12 cellular contexts compared by ENCODE assay signal in genomic region chr19:50437862-50438449, GRCh38. TPM values are rescaled to one million over a fixed set of nuclear protein-coding genes. Genes with fewer than 3 reads are reported as not detected.
"Had no signal": no experiment of that assay in that cellular context is flagged by ENCODE, and none has a peak within 500 bp of the region (broad histone marks: within the 10 kb centered on the region; RNA-seq: fewer than 3 reads in every experiment).

No MANE protein-coding gene starts in this region.

- H3K4me1 ChIP-seq: HAP-1 had no signal

- H3K36me3 ChIP-seq: HAP-1 had no signal

- ATAC-seq: GM23338, HCT116 had no signal

- H3K9ac ChIP-seq: GM23248 had no signal

- FAIRE-seq: H1, H54 had no signal

- H2AFZ ChIP-seq: GM23248, GM23338 had no signal

- H3K4me2 ChIP-seq: GM23338 had no signal

- DNase-seq: GM23248, GOT3, H7, H9, HCEC 1CT, HFFc6 had no signal

- H3K4me3 ChIP-seq: GM23248, GM23338, HAP-1 had no signal

- H3K27ac ChIP-seq: GM23248 had no signal

- H3K9me3 ChIP-seq: HAP-1 had no signal

RNA-seq across cellular contexts. Expression of gene MYBPC2, which starts 5.3 kb away (rescaled TPM):
- total RNA-seq: GM23248, H4, HFFc6 had no signal
- polyA plus RNA-seq: GM23248 had no signal

RNA-seq across cellular contexts. Expression of gene SPIB, which starts 19.2 kb away (rescaled TPM):
- total RNA-seq: GM23248, HFFc6 had no signal
- polyA plus RNA-seq: GM23248 had no signal

RNA-seq across cellular contexts. Expression of gene GARIN5A, which starts 38.7 kb away (rescaled TPM):
- total RNA-seq: GM23248 had no signal
